ENCODE assay signal across 22 cellular contexts in genomic region chr4:173005912-173006633, GRCh38.
DNase-seq lines count a peak whose midpoint lies in the region; ATAC-seq, FAIRE-seq and TF ChIP-seq lines count a peak whose summit lies in the region.
"Had no signal": no experiment of that assay in that cellular context is flagged by ENCODE, and none has a peak within 500 bp of the region (broad histone marks: within the 10 kb centered on the region; RNA-seq: fewer than 3 reads in every experiment).

No MANE protein-coding gene starts in this region.

- no peaks in the 10 kb centered on the region for H3K27me3 ChIP-seq in pancreas
- no peaks in the 10 kb centered on the region for H3K27me3 ChIP-seq in adrenal gland

- intact Hi-C loops in pancreas (cut with DNase I) (no loop called here), adrenal gland (cut with DNase I) (no loop called here)

- FAIRE-seq in pancreas (lab: Jason Lieb, UNC) = no peak
- FAIRE-seq: frontal cortex, H54 had no signal

- H3K4me1 ChIP-seq in pancreas (peaks cover 0 to 2% (median 0%) of the 10 kb centered on the region in 3 donors), adrenal gland (replicated peaks in 1 of 2) (no peaks in the 10 kb centered on the region)

- H3K4me3 ChIP-seq in pancreas = no peak overlapping the region
- no peak overlapping the region for H3K4me3 ChIP-seq in adrenal gland

- no peaks in the 10 kb centered on the region for H3K36me3 ChIP-seq in pancreas
- no peaks in the 10 kb centered on the region for H3K36me3 ChIP-seq in adrenal gland (replicated peaks in 1 of 2)

- no peak for TF ChIP-seq CTCF in VCaP (conservative IDR thresholded peaks at IDR 0.05)
- TF ChIP-seq CTCF in pancreas (IDR thresholded peaks at IDR 0.05) = no peak
- no peak for TF ChIP-seq CTCF in adrenal gland (IDR thresholded peaks at IDR 0.05)

- DNase-seq in DMS79 (lab: John Stamatoyannopoulos, UW) (peak; percentile 90), NCI-H187 treated with DMSO at 0.1 percent for 48 hours (lab: John Stamatoyannopoulos, UW) (peak; percentile 50), pancreas (no peak), adrenal gland (no peak)
- DNase-seq in activated CD4-positive, alpha-beta T cell treated with anti-CD3 and anti-CD28 coated beads for 48 hours = no peak
- no peak for DNase-seq in stimulated activated CD4-positive, alpha-beta T cell treated with anti-CD3 and anti-CD28 coated beads, Interleukin-12 subunit alpha, Interleukin-12 subunit beta, amount 100 ng/mL, for 4 hours
- DNase-seq: activated CD4-positive, alpha-beta T cell treated with anti-CD3 and anti-CD28 coated beads for 1 hour; activated naive CD4-positive, alpha-beta T cell treated with anti-CD3 and anti-CD28 coated beads, Interleukin-2, amount 10 ng/mL, durations not matched to agents 7 days and 5 days; activated T-cell treated with anti-CD3 and anti-CD28 coated beads, Interleukin-2, amount 50 U/mL, for 72 hours; anterior cingulate cortex; CD8-positive, alpha-beta T cell; islet precursor cell; mammary epithelial cell; naive thymus-derived CD8-positive, alpha-beta T cell; NCI-H1694; NCI-H526; stimulated activated CD4-positive, alpha-beta T cell treated with anti-CD3 and anti-CD28 coated beads, Interleukin-2, amount 100 ng/mL, for 24 hours; stimulated activated naive B cell treated with anti-CD40 and anti-IgM and Interleukin-4, amounts not matched to agents 10 μg/mL and 1 μg/mL and 100 μg/mL, for 72 hours had no signal

- no peak for TF ChIP-seq POLR2A in adrenal gland (IDR thresholded peaks at IDR 0.05)

- WGBS in pancreas, 2 donors = 16 to 24% methylated on average over 3 of the region's 3 CpGs
- 55 to 77% (median 68%) methylated on average over 3 of the region's 3 CpGs for WGBS in adrenal gland, 4 donors

- H3K9me3 ChIP-seq in pancreas = no peaks in the 10 kb centered on the region
- no peaks in the 10 kb centered on the region for H3K9me3 ChIP-seq in adrenal gland (replicated peaks in 1 of 3)

- H3K27ac ChIP-seq in VCaP = peak overlapping the region; percentile 34; the same call in 1 of the 2 replicates
- no peak overlapping the region for H3K27ac ChIP-seq in pancreas
- no peak overlapping the region for H3K27ac ChIP-seq in adrenal gland

- ATAC-seq in pancreas = peak in 3 of 4 donors; percentile 55 to 69 (median 55)
- no peak for ATAC-seq in GM18517 (IDR thresholded peaks at IDR 0.05; ENCODE audit: unreplicated experiment)
- ATAC-seq: activated T-cell treated with anti-CD3 and anti-CD28 coated beads, Interleukin-2, amount 50 U/mL, for 72 hours; CD8-positive, alpha-beta T cell; naive thymus-derived CD8-positive, alpha-beta T cell; stimulated activated naive B cell treated with anti-CD40 and anti-IgM and Interleukin-4, amounts not matched to agents 10 μg/mL and 1 μg/mL and 100 μg/mL, for 72 hours had no signal

Comparison
In these comparisons a context has a peak if more than half of its experiments do, and no peak if none do; other contexts are left out.
1. DNase-seq: peak in DMS79 (single experiment) and NCI-H187 treated with DMSO at 0.1 percent for 48 hours (single experiment); none in pancreas (0 of 6), activated CD4-positive, alpha-beta T cell treated with anti-CD3 and anti-CD28 coated beads for 48 hours (single experiment), adrenal gland (0 of 7) and stimulated activated CD4-positive, alpha-beta T cell treated with anti-CD3 and anti-CD28 coated beads, Interleukin-12 subunit alpha, Interleukin-12 subunit beta, amount 100 ng/mL, for 4 hours (single experiment).